In the genomic region with DNA sequence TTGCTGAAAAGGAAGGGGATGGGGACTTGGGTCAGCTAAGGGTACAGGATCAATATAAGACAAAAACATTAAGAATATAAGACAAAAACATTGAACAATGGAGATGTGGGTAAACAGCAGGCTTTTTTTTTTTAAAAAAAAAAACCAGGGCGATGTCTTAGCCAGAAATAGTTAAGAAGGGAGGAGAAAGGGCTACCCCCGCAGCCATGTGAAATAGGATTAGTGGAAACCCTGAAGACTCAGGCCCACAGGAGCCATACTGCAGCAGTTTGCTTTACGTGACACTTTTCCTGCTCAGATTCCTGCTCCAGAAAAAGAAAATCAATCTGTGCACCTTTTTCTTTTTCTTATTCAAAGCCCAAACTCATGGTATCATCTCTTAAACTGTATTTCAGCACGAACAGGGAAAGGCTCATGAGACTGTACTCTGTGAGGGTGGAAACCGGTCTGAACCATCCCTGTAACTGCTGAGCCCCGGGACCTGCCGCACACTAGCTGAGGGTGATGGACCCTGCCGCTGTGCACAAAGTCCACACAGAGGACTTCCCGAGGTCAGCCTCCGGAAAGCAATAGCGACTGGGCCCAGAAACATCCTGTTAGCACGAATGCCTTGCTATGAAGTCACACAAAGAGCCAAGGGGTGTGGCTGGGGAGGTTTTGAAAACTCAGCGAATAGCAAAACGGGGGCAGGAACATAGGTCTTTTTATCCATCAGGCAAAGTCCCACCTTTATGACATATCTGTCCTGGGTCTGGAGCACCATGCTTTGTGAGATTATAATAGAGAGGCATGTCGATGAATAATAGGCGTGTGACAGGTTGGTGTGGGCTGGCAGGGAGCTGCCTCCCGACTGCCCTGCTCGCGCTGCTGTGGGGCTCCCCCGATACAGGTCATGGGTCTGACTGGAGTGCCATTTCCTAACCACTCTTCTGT, we compare ENCODE assay signal across 1 cellular context.
TF ChIP-seq lines count a peak whose summit lies in the region.

No MANE protein-coding gene starts in this region.

TF ChIP-seq in GM12878, 131 proteins besides CTCF, POLR2A, EP300 and RAD21 (continued from another document):
- TF ChIP-seq, protein P1, sequence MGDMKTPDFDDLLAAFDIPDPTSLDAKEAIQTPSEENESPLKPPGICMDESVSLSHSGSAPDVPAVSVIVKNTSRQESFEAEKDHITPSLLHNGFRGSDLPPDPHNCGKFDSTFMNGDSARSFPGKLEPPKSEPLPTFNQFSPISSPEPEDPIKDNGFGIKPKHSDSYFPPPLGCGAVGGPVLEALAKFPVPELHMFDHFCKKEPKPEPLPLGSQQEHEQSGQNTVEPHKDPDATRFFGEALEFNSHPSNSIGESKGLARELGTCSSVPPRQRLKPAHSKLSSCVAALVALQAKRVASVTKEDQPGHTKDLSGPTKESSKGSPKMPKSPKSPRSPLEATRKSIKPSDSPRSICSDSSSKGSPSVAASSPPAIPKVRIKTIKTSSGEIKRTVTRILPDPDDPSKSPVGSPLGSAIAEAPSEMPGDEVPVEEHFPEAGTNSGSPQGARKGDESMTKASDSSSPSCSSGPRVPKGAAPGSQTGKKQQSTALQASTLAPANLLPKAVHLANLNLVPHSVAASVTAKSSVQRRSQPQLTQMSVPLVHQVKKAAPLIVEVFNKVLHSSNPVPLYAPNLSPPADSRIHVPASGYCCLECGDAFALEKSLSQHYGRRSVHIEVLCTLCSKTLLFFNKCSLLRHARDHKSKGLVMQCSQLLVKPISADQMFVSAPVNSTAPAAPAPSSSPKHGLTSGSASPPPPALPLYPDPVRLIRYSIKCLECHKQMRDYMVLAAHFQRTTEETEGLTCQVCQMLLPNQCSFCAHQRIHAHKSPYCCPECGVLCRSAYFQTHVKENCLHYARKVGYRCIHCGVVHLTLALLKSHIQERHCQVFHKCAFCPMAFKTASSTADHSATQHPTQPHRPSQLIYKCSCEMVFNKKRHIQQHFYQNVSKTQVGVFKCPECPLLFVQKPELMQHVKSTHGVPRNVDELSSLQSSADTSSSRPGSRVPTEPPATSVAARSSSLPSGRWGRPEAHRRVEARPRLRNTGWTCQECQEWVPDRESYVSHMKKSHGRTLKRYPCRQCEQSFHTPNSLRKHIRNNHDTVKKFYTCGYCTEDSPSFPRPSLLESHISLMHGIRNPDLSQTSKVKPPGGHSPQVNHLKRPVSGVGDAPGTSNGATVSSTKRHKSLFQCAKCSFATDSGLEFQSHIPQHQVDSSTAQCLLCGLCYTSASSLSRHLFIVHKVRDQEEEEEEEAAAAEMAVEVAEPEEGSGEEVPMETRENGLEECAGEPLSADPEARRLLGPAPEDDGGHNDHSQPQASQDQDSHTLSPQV (IDR thresholded peaks at IDR 0.05): peak; percentile 24; the same call in 1 of the 2 replicates
- TF ChIP-seq MYB (IDR thresholded peaks at IDR 0.05; ENCODE audit: borderline replicate concordance, low read depth, low read length) (no peak), ASH2L (IDR thresholded peaks at IDR 0.05; ENCODE audit: borderline replicate concordance, low read depth) (no peak), ZZZ3 (IDR thresholded peaks at IDR 0.05; ENCODE audit: control insufficient read depth, insufficient read length, low read depth) (no peak), TAF1 (IDR thresholded peaks at IDR 0.05; ENCODE audit: borderline replicate concordance, low read depth, low read length) (peak; percentile 48; the same call in 1 of the 2 replicates), IKZF1 (conservative IDR thresholded peaks at IDR 0.05) (no peak; the same call in none of the 2 replicates), MEF2B (IDR thresholded peaks at IDR 0.05; ENCODE audit: partially characterized antibody, poor library complexity, severe bottlenecking) (no peak), FOXM1 (IDR thresholded peaks at IDR 0.05; ENCODE audit: low read depth, low read length) (0 out of 2 replicates have a peak, but pooled peaks have one; percentile 13), HCFC1 (IDR thresholded peaks at IDR 0.05; ENCODE audit: low read length) (peak; percentile 16; the same call in 1 of the 2 replicates), CBX5 (IDR thresholded peaks at IDR 0.05; ENCODE audit: low read depth) (0 out of 2 replicates have a peak, but pooled peaks have one; percentile 18), SREBF1 (IDR thresholded peaks at IDR 0.05; ENCODE audit: low read length) (no peak), ZNF384 (IDR thresholded peaks at IDR 0.05; ENCODE audit: borderline replicate concordance, low read depth, low read length) (peak; percentile 67), GABPA (IDR thresholded peaks at IDR 0.05; ENCODE audit: low read depth) (peak; percentile 50; the same call in 1 of the 2 replicates)
- TF ChIP-seq, protein P2, sequence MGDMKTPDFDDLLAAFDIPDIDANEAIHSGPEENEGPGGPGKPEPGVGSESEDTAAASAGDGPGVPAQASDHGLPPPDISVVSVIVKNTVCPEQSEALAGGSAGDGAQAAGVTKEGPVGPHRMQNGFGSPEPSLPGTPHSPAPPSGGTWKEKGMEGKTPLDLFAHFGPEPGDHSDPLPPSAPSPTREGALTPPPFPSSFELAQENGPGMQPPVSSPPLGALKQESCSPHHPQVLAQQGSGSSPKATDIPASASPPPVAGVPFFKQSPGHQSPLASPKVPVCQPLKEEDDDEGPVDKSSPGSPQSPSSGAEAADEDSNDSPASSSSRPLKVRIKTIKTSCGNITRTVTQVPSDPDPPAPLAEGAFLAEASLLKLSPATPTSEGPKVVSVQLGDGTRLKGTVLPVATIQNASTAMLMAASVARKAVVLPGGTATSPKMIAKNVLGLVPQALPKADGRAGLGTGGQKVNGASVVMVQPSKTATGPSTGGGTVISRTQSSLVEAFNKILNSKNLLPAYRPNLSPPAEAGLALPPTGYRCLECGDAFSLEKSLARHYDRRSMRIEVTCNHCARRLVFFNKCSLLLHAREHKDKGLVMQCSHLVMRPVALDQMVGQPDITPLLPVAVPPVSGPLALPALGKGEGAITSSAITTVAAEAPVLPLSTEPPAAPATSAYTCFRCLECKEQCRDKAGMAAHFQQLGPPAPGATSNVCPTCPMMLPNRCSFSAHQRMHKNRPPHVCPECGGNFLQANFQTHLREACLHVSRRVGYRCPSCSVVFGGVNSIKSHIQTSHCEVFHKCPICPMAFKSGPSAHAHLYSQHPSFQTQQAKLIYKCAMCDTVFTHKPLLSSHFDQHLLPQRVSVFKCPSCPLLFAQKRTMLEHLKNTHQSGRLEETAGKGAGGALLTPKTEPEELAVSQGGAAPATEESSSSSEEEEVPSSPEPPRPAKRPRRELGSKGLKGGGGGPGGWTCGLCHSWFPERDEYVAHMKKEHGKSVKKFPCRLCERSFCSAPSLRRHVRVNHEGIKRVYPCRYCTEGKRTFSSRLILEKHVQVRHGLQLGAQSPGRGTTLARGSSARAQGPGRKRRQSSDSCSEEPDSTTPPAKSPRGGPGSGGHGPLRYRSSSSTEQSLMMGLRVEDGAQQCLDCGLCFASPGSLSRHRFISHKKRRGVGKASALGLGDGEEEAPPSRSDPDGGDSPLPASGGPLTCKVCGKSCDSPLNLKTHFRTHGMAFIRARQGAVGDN (IDR thresholded peaks at IDR 0.05): peak; percentile 95
- TF ChIP-seq, protein P3, sequence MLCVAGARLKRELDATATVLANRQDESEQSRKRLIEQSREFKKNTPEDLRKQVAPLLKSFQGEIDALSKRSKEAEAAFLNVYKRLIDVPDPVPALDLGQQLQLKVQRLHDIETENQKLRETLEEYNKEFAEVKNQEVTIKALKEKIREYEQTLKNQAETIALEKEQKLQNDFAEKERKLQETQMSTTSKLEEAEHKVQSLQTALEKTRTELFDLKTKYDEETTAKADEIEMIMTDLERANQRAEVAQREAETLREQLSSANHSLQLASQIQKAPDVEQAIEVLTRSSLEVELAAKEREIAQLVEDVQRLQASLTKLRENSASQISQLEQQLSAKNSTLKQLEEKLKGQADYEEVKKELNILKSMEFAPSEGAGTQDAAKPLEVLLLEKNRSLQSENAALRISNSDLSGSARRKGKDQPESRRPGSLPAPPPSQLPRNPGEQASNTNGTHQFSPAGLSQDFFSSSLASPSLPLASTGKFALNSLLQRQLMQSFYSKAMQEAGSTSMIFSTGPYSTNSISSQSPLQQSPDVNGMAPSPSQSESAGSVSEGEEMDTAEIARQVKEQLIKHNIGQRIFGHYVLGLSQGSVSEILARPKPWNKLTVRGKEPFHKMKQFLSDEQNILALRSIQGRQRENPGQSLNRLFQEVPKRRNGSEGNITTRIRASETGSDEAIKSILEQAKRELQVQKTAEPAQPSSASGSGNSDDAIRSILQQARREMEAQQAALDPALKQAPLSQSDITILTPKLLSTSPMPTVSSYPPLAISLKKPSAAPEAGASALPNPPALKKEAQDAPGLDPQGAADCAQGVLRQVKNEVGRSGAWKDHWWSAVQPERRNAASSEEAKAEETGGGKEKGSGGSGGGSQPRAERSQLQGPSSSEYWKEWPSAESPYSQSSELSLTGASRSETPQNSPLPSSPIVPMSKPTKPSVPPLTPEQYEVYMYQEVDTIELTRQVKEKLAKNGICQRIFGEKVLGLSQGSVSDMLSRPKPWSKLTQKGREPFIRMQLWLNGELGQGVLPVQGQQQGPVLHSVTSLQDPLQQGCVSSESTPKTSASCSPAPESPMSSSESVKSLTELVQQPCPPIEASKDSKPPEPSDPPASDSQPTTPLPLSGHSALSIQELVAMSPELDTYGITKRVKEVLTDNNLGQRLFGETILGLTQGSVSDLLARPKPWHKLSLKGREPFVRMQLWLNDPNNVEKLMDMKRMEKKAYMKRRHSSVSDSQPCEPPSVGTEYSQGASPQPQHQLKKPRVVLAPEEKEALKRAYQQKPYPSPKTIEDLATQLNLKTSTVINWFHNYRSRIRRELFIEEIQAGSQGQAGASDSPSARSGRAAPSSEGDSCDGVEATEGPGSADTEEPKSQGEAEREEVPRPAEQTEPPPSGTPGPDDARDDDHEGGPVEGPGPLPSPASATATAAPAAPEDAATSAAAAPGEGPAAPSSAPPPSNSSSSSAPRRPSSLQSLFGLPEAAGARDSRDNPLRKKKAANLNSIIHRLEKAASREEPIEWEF (IDR thresholded peaks at IDR 0.05; ENCODE audit: insufficient replicate concordance, low read depth, low read length): peak; percentile 19
